ENCODE assay signal across 24 cellular contexts in genomic region chr1:117817629-117818028, GRCh38.
DNase-seq lines count a peak whose midpoint lies in the region; ATAC-seq, FAIRE-seq and TF ChIP-seq lines count a peak whose summit lies in the region.
"Had no signal": no experiment of that assay in that cellular context is flagged by ENCODE, and none has a peak within 500 bp of the region (broad histone marks: within the 10 kb centered on the region; RNA-seq: fewer than 3 reads in every experiment).

No MANE protein-coding gene starts in this region.

- H2BK120ac ChIP-seq in mesenchymal stem cell (ENCODE audit: low read depth, low read length), result no peak overlapping the region

- in situ Hi-C loops in G401 (cut with HindIII; ENCODE audit: low sequenced_read_pairs) (no loop called here), K562 (cut with MboI) (no loop called here)

- no peak for FAIRE-seq in K562 (lab: Jason Lieb, UNC)
- FAIRE-seq: GM12891, H1 had no signal

- no peak for TF ChIP-seq POLR2A in K562 (conservative IDR thresholded peaks at IDR 0.05)

- no peak for TF ChIP-seq RAD21 in K562 (CRISPR knock-in tag; conservative IDR thresholded peaks at IDR 0.05 in 1 of 2, IDR thresholded peaks at IDR 0.05 in 1 of 2)

- POLR2A ChIA-PET in K562 (lab: Yijun Ruan, JAX), result no interaction called here

- TF ChIP-seq EP300 in K562 (IDR thresholded peaks at IDR 0.05; ENCODE audit: low read length), result no peak

- intact Hi-C loops in K562 (cut with micrococcal nuclease) (loop anchor here (10.0 kb wide), 1 partner anchor 257 kb away; no protein-coding TSS in a partner anchor), colonic mucosa (cut with DNase I) (no loop called here)

- H3K4me2 ChIP-seq in K562 (ENCODE audit: insufficient read depth, low read length) (no peak overlapping the region), mesenchymal stem cell (ENCODE audit: low read length, poor library complexity, severe bottlenecking) (no peak overlapping the region)

- H3K27ac ChIP-seq in K562 (ENCODE audit: extremely low read depth, low read depth, low read length) (no peak overlapping the region), mesenchymal stem cell (ENCODE audit: low read length, poor library complexity, severe bottlenecking) (no peak overlapping the region), colonic mucosa (no peak overlapping the region)

- 2% methylated on average over 5 of the region's 5 CpGs for WGBS in K562 (ENCODE audit: insufficient coverage, low coverage, missing lambda C conversion rate)
- 97% methylated on average over 5 of the region's 5 CpGs for WGBS in mesenchymal stem cell

- no peaks in the 10 kb centered on the region for H3K79me2 ChIP-seq in K562 (ENCODE audit: control insufficient read depth, insufficient read depth, low read length)

- H3K18ac ChIP-seq in mesenchymal stem cell (ENCODE audit: low read depth in 1 of 2, low read length in 2 of 2), result peak overlapping the region in 1 of 2 experiments; percentile 34

- H2BK12ac ChIP-seq in mesenchymal stem cell (ENCODE audit: low read length in 2 of 2), result peak overlapping the region; percentile 18 to 67

- H3K9me1 ChIP-seq in K562 (ENCODE audit: control insufficient read depth, insufficient read depth, low read length), result no peaks in the 10 kb centered on the region

- H3K27me3 ChIP-seq in K562 (ENCODE audit: control insufficient read depth in 2 of 2, insufficient read depth in 2 of 2, low read length in 2 of 2), result peaks cover 0 to 17% of the 10 kb centered on the region in 2 experiments; a peak in 2 of 5 replicates
- H3K27me3 ChIP-seq in mesenchymal stem cell (ENCODE audit: control insufficient read depth in 1 of 2, insufficient read depth in 1 of 2, low read length in 2 of 2), result no peaks in the 10 kb centered on the region
- no peaks in the 10 kb centered on the region for H3K27me3 ChIP-seq in colonic mucosa

- H4K91ac ChIP-seq in mesenchymal stem cell (ENCODE audit: low read length), result peak overlapping the region; percentile 47

- H3K9ac ChIP-seq in K562 (ENCODE audit: insufficient read depth in 1 of 2, low read depth in 2 of 2, low read length in 2 of 2), result no peak overlapping the region
- H3K9ac ChIP-seq in mesenchymal stem cell (ENCODE audit: low read length), result no peak overlapping the region
- no peak overlapping the region for H3K9ac ChIP-seq in colonic mucosa (ENCODE audit: low read depth in 2 of 2, low read length in 2 of 2)

- no peaks in the 10 kb centered on the region for H4K20me1 ChIP-seq in K562 (replicated peaks; ENCODE audit: control insufficient read depth, insufficient read depth, low read length)

- H3K4me1 ChIP-seq in K562 (replicated peaks in 1 of 2; ENCODE audit: control insufficient read depth in 2 of 2, insufficient read depth in 2 of 2, low read length in 2 of 2) (peaks cover 0 to 6% of the 10 kb centered on the region in 2 experiments; a peak in 3 of 5 replicates), mesenchymal stem cell (ENCODE audit: control insufficient read depth, insufficient read depth, low read depth, low read length) (peaks cover 15% of the 10 kb centered on the region), colonic mucosa (no peaks in the 10 kb centered on the region)

- H3K79me1 ChIP-seq in mesenchymal stem cell (replicated peaks; ENCODE audit: low read length, poor library complexity, severe bottlenecking), result no peaks in the 10 kb centered on the region

- ATAC-seq in K562, result no peak
- ATAC-seq: Panc1 had no signal

- H3K4ac ChIP-seq in mesenchymal stem cell (ENCODE audit: low read depth in 1 of 2, low read length in 2 of 2), result peak overlapping the region in 1 of 2 experiments; percentile 58

- no peak overlapping the region for H2BK5ac ChIP-seq in mesenchymal stem cell (ENCODE audit: low read depth, low read length, poor library complexity, severe bottlenecking)

- no peak overlapping the region for H3K23ac ChIP-seq in mesenchymal stem cell (ENCODE audit: low read length in 2 of 2)

- H2BK15ac ChIP-seq in mesenchymal stem cell (ENCODE audit: low read depth, poor library complexity, severe bottlenecking), result no peak overlapping the region

- H3K14ac ChIP-seq in mesenchymal stem cell (ENCODE audit: low read length in 2 of 2), result no peak overlapping the region

- H3K4me3 ChIP-seq in K562 (no peak overlapping the region), mesenchymal stem cell (ENCODE audit: insufficient read depth in 1 of 2, low read depth in 1 of 2, low read length in 2 of 2) (no peak overlapping the region), colonic mucosa (no peak overlapping the region)

- H3K9me3 ChIP-seq in K562 (replicated peaks; ENCODE audit: control insufficient read depth, insufficient read depth, low read depth, low read length), result 0 out of 2 replicates have a peak, but pooled peaks cover 6% of the 10 kb centered on the region
- H3K9me3 ChIP-seq in mesenchymal stem cell (ENCODE audit: control insufficient read depth, low read length), result no peaks in the 10 kb centered on the region
- no peaks in the 10 kb centered on the region for H3K9me3 ChIP-seq in colonic mucosa

- H2AFZ ChIP-seq in K562 (ENCODE audit: low read depth, low read length) (no peak overlapping the region), mesenchymal stem cell (ENCODE audit: low read depth, low read length) (peak overlapping the region; percentile 68)

- no peak overlapping the region for H2AK5ac ChIP-seq in mesenchymal stem cell (ENCODE audit: low read length, severe bottlenecking)

- peak; percentile 98 for DNase-seq in G401 (ENCODE audit: low spot score)
- DNase-seq in NCI-H1694 (lab: John Stamatoyannopoulos, UW), result peak; percentile 16
- no peak for DNase-seq in K562 (ENCODE audit: extremely low read depth in 1 of 4, low spot score in 3 of 4)
- DNase-seq in mesenchymal stem cell, result no peak
- DNase-seq in glomerular visceral epithelial cell (ENCODE audit: extremely low spot score), result no peak
- no peak for DNase-seq in NCI-H345 treated with DMSO at 0.1 percent for 48 hours (lab: John Stamatoyannopoulos, UW; ENCODE audit: unreplicated experiment)
- no peak for DNase-seq in colonic mucosa
- DNase-seq: CD4-positive, alpha-beta memory T cell; COR-L47; DMS79; EL; GF-D8; HCEC 1CT; KBM-7; NCI-H1105 treated with DMSO at 0.1 percent for 48 hours; NCI-H146; NCI-H2029 treated with DMSO at 0.1 percent for 48 hours; NCI-H510A treated with DMSO at 0.1 percent for 48 hours; NCI-H82; SHP77 treated with DMSO at 0.1 percent for 48 hours; T-helper 1 cell had no signal

- TF ChIP-seq CTCF in K562 (IDR thresholded peaks at IDR 0.05 in 2 of 3, conservative IDR thresholded peaks at IDR 0.05 in 1 of 3; ENCODE audit: insufficient read depth in 2 of 3, low read depth in 1 of 3, low read length in 3 of 3) (no peak), colonic mucosa (IDR thresholded peaks at IDR 0.05) (no peak)

- no TSS peak for BruUV-seq in K562 (replicated peaks; lab: Mats Ljungman, UMichigan)

- no peaks in the 10 kb centered on the region for H3K36me3 ChIP-seq in K562 (ENCODE audit: control insufficient read depth, insufficient read depth, low read length)
- H3K36me3 ChIP-seq in mesenchymal stem cell (ENCODE audit: control insufficient read depth in 1 of 2, insufficient read depth in 2 of 2, low read depth in 1 of 2, low read length in 2 of 2), result no peaks in the 10 kb centered on the region
- H3K36me3 ChIP-seq in colonic mucosa, result no peaks in the 10 kb centered on the region

- CTCF ChIA-PET in K562 (lab: Yijun Ruan, JAX; ENCODE audit: low intra/inter-chr PET ratio), result no interaction called here

- no peak overlapping the region for H4K8ac ChIP-seq in mesenchymal stem cell (ENCODE audit: low read length)

TF ChIP-seq in K562, 482 proteins besides CTCF, POLR2A, EP300 and RAD21:
- TF ChIP-seq STAT5B (CRISPR knock-in tag; IDR thresholded peaks at IDR 0.05) (no peak), SMAD1 (IDR thresholded peaks at IDR 0.05; ENCODE audit: low read depth, low read length, partially characterized antibody) (no peak), NFIC (IDR thresholded peaks at IDR 0.05) (0 out of 2 replicates have a peak, but pooled peaks have one; percentile 10), IRF1 (CRISPR knock-in tag; IDR thresholded peaks at IDR 0.05; ENCODE audit: borderline replicate concordance) (no peak), E2F6 (IDR thresholded peaks at IDR 0.05; ENCODE audit: borderline replicate concordance in 1 of 2, extremely low read depth in 1 of 2, insufficient read depth in 1 of 2, insufficient read length in 1 of 2, low read depth in 1 of 2, low read length in 1 of 2, poor library complexity in 1 of 2, severe bottlenecking in 1 of 2) (no peak), ASH1L (IDR thresholded peaks at IDR 0.05; ENCODE audit: borderline replicate concordance, low read depth, partially characterized antibody) (no peak)

Comparison
In these comparisons a context has a peak if more than half of its experiments do, and no peak if none do; other contexts are left out.
1. DNase-seq: peak in G401 (single experiment) and NCI-H1694 (single experiment); none in K562 (0 of 4), mesenchymal stem cell (single experiment), glomerular visceral epithelial cell (single experiment), NCI-H345 treated with DMSO at 0.1 percent for 48 hours (single experiment) and colonic mucosa (single experiment).